In genomic region chr4:159269143-159269542, GRCh38 we compare ENCODE assay signal across 19 cellular contexts.
DNase-seq lines count a peak whose midpoint lies in the region; TF ChIP-seq lines count a peak whose summit lies in the region.
"Had no signal": no experiment of that assay in that cellular context is flagged by ENCODE, and none has a peak within 500 bp of the region (broad histone marks: within the 10 kb centered on the region; RNA-seq: fewer than 3 reads in every experiment).

No MANE protein-coding gene starts in this region.

- H3K4me1 Mint-ChIP-seq in HFFc6 (ENCODE audit: low read depth), result peaks cover 33% of the 10 kb centered on the region

- no peaks in the 10 kb centered on the region for H3K36me3 Mint-ChIP-seq in HFFc6 (ENCODE audit: low read depth)

- no peak overlapping the region for H3K27ac Mint-ChIP-seq in HFFc6
- H3K27ac Mint-ChIP-seq: B cell, endodermal cell, nephron, T-cell had no signal

- H3K4me3 Mint-ChIP-seq in HFFc6, result no peak overlapping the region
- H3K4me3 Mint-ChIP-seq: B cell, endodermal cell, nephron, T-cell had no signal

- H3K9me3 Mint-ChIP-seq in HFFc6, result no peaks in the 10 kb centered on the region
- H3K9me3 Mint-ChIP-seq: endodermal cell, nephron, T-cell had no signal

- TF ChIP-seq CTCF in HFFc6 (IDR thresholded peaks at IDR 0.05), result no peak

- H3K27ac ChIP-seq in cingulate gyrus (ENCODE audit: low read depth, low read length), result peak overlapping the region; percentile 89
- H3K27ac ChIP-seq: hepatocyte, suprapubic skin had no signal

- DNase-seq in RPMI7951 (ENCODE audit: low read depth) (peak; percentile 55), midbrain (lab: John Stamatoyannopoulos, UW) (peak; percentile 68), superior temporal gyrus (ENCODE audit: extremely low spot score) (peak; percentile 89), activated gamma-delta T cell (lab: John Stamatoyannopoulos, UW) (no peak), SKM-1 treated with dmso at 0.1 percent for 144 hours (lab: John Stamatoyannopoulos, UW; ENCODE audit: unreplicated experiment) (no peak), HFFc6 (no peak)
- DNase-seq: activated CD4-positive, alpha-beta T cell treated with anti-CD3 and anti-CD28 coated beads, Interleukin-2, amount 50 U/mL, for 48 hours; cerebellar nuclear complex; COR-L47; endodermal cell; NCI-H1092 treated with DMSO at 0.1 percent for 48 hours; NCI-H2107; NCI-H524; T-cell had no signal

- H3K27me3 Mint-ChIP-seq in HFFc6 (ENCODE audit: insufficient read depth), result no peaks in the 10 kb centered on the region
- H3K27me3 Mint-ChIP-seq: B cell, T-cell had no signal

Comparison
In these comparisons a context has a peak if more than half of its experiments do, and no peak if none do; other contexts are left out.
1. DNase-seq: peak in RPMI7951 (single experiment), midbrain (single experiment) and superior temporal gyrus (single experiment); none in activated gamma-delta T cell (single experiment), SKM-1 treated with dmso at 0.1 percent for 144 hours (single experiment) and HFFc6 (single experiment).